8 cellular contexts compared by ENCODE assay signal in the genomic region with DNA sequence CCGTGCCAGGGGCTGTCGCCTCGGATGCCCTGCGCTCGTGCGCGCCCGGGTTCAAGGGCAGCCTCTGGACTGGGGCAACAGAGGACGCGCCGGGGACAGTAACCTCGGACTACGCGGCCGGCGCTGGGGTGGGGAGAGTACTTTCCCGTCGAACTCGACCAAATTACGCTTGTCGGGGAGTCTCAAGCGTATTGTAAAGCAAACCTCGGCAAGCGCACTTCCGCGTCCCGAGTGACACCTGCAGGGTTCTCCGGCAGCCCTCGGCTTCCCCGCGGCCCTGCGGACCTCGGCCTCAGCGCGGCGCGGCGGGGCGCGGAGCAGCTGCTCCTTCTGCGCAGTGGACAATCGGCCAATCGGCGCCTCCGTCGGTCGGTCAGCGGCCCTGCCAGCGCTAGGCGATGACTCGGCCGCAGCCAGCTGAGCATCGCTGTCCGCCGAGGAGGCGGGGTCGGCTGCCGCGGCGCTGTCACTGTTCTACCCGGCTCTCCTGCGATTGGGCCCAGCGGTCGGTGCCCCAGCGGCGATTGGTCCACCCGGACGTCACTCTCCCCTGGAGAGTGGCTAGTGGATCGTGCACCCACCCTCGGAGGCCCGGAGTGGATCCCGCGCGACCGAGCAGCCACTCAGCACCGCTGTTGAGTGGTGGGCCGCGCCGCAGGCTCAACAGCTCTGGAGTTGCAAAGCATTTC. TPM values are rescaled to one million over a fixed set of nuclear protein-coding genes. Genes with fewer than 3 reads are reported as not detected.
DNase-seq lines count a peak whose midpoint lies in the region; ATAC-seq and TF ChIP-seq lines count a peak whose summit lies in the region.

A gene with protein sequence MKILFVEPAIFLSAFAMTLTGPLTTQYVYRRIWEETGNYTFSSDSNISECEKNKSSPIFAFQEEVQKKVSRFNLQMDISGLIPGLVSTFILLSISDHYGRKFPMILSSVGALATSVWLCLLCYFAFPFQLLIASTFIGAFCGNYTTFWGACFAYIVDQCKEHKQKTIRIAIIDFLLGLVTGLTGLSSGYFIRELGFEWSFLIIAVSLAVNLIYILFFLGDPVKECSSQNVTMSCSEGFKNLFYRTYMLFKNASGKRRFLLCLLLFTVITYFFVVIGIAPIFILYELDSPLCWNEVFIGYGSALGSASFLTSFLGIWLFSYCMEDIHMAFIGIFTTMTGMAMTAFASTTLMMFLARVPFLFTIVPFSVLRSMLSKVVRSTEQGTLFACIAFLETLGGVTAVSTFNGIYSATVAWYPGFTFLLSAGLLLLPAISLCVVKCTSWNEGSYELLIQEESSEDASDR (minus strand): TSS at position 433 of the 689 bp plus-strand sequence. CDS start 972 bp downstream, outside the sequence.

- intact Hi-C loops in activated CD4-positive, alpha-beta T cell treated with anti-CD3 and anti-CD28 coated beads for 36 hours (cut with DNase I, micrococcal nuclease) = loop anchor here (1.0 to 10.0 kb wide), 7 partner anchors 10 to 1584 kb away; partner anchors contain the start of genes PAN3 (in 2 of the 2), POMP (in 2 of the 2), RPL21 (in 1 of the 2) and SLC7A1 (in 1 of the 2)

- DNase-seq in AG08396 (ENCODE audit: low spot score) (peak; percentile 98), NCI-H460 (ENCODE audit: extremely low read depth, low read depth) (peak; percentile 89), choroid plexus epithelial cell (ENCODE audit: low read depth) (peak; percentile 99), kidney glomerular epithelial cell (lab: John Stamatoyannopoulos, UW) (peak; percentile 93)
- DNase-seq in activated CD4-positive, alpha-beta T cell treated with anti-CD3 and anti-CD28 coated beads for 36 hours = peak; percentile 97
- peak; percentile 89 to 97 (median 95) for DNase-seq in stimulated activated CD4-positive, alpha-beta T cell treated with anti-CD3 and anti-CD28 coated beads, Interleukin-1b, Interleukin-23, amount 100 ng/mL, for 24 hours (ENCODE audit: low read depth in 4 of 4, low spot score in 1 of 4)

- peak within 1 kb of the TSS; percentile 87 for H3K4me3 ChIP-seq in choroid plexus epithelial cell (ENCODE audit: low read depth, low read length)

- ATAC-seq in GM18907 (IDR thresholded peaks at IDR 0.05; ENCODE audit: unreplicated experiment) (peak; percentile 99), HG03139 (IDR thresholded peaks at IDR 0.05; ENCODE audit: unreplicated experiment) (peak; percentile 98)
- peak; percentile 100 for ATAC-seq in activated CD4-positive, alpha-beta T cell treated with anti-CD3 and anti-CD28 coated beads for 36 hours

- TF ChIP-seq CTCF in choroid plexus epithelial cell (conservative IDR thresholded peaks at IDR 0.05; ENCODE audit: low read depth, low read length) = no peak

- H3K27ac Mint-ChIP-seq in activated CD4-positive, alpha-beta T cell treated with anti-CD3 and anti-CD28 coated beads for 36 hours = peak within 1 kb of the TSS; percentile 94

- H3K4me1 Mint-ChIP-seq in activated CD4-positive, alpha-beta T cell treated with anti-CD3 and anti-CD28 coated beads for 36 hours = peaks cover 23% of the 10 kb centered on the region

- CTCF ChIA-PET in activated CD4-positive, alpha-beta T cell treated with anti-CD3 and anti-CD28 coated beads for 36 hours (lab: Charles Lee) = interaction anchor here (0.5 to 1.9 kb wide), 4 partner anchors 14 to 344 kb away, joined by 3 to 7 read pairs (median 4); no protein-coding TSS in a partner anchor

- H3K4me3 Mint-ChIP-seq in activated CD4-positive, alpha-beta T cell treated with anti-CD3 and anti-CD28 coated beads for 36 hours = peak within 1 kb of the TSS; percentile 84

- H3K36me3 Mint-ChIP-seq in activated CD4-positive, alpha-beta T cell treated with anti-CD3 and anti-CD28 coated beads for 36 hours (ENCODE audit: low read depth) = no peaks in the 10 kb centered on the region

- POLR2A ChIA-PET in activated CD4-positive, alpha-beta T cell treated with anti-CD3 and anti-CD28 coated beads for 36 hours (lab: Charles Lee) = no interaction called here

- H3K9me3 Mint-ChIP-seq in activated CD4-positive, alpha-beta T cell treated with anti-CD3 and anti-CD28 coated beads for 36 hours (ENCODE audit: low read depth) = no peaks in the 10 kb centered on the region

- H3K27me3 Mint-ChIP-seq in activated CD4-positive, alpha-beta T cell treated with anti-CD3 and anti-CD28 coated beads for 36 hours = no peaks in the 10 kb centered on the region

RNA-seq across cellular contexts. Expression of the gene that starts here (rescaled TPM):
- total RNA-seq in NCI-H460 (2014; rRNA removed; shearing (Covaris generic)) = 4.2 and 5.0 TPM in 2 replicates
- polyA plus RNA-seq in NCI-H460 (2014; cell fraction: nucleus; rRNA removed) = 5.5 and 6.1 TPM in 2 replicates
- total RNA-seq in activated CD4-positive, alpha-beta T cell treated with anti-CD3 and anti-CD28 coated beads for 36 hours = 1 to 10 TPM; 2.8 to 3.2 TPM

Comparison
In these comparisons a context has a peak if more than half of its experiments do, and no peak if none do; other contexts are left out.
1. Peak in every context shown above with its lines: DNase-seq, ATAC-seq and H3K4me3 ChIP-seq.